19 cellular contexts compared by ENCODE assay signal in the genomic region with DNA sequence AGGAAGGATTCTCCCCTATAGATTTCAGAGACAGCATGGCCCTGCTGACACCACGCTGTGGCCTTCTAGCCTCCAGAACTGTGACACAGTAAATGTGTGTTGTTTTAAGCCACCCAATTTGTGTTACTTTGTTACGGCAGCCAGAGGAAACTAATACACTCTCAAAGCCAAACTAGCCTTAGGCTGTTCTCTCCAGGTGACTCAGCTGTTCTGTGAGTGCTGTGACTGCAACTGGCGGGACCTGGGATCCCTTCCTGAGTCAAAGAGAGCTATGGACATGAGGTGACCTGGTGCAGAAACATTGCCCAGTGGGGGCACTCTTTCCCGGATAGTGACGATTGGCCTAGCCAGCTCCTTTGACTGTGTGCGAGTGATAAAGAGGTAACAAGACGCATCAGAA. TPM values are rescaled to one million over a fixed set of nuclear protein-coding genes. Genes with fewer than 3 reads are reported as not detected.
DNase-seq lines count a peak whose midpoint lies in the region; ATAC-seq, FAIRE-seq and TF ChIP-seq lines count a peak whose summit lies in the region.
"Had no signal": no experiment of that assay in that cellular context is flagged by ENCODE, and none has a peak within 500 bp of the region (broad histone marks: within the 10 kb centered on the region; RNA-seq: fewer than 3 reads in every experiment).

No MANE protein-coding gene starts in this region.

- no peak overlapping the region for H3K4me3 ChIP-seq in bronchial epithelial cell (ENCODE audit: low read depth, low read length)
- H3K4me3 ChIP-seq: BLaER1, SJCRH30 had no signal

- FAIRE-seq in bronchial epithelial cell (lab: Jason Lieb, UNC) = no peak

- H3K36me3 ChIP-seq in bronchial epithelial cell (ENCODE audit: control insufficient read depth, insufficient read depth, low read length) = no peaks in the 10 kb centered on the region
- H3K36me3 ChIP-seq: BLaER1, SJCRH30 had no signal

- no peak for TF ChIP-seq CTCF in bronchial epithelial cell (IDR thresholded peaks at IDR 0.05; ENCODE audit: insufficient read depth, low read length, severe bottlenecking)

- H3K27me3 ChIP-seq in bronchial epithelial cell (ENCODE audit: control insufficient read depth, insufficient read depth, low read length) = no peaks in the 10 kb centered on the region
- H3K27me3 ChIP-seq: BLaER1, SJCRH30 had no signal

- DNase-seq in ELR (ENCODE audit: low read depth) = peak; percentile 50
- peak; percentile 50 for DNase-seq in M059J (ENCODE audit: low read depth)
- DNase-seq in bronchial epithelial cell (ENCODE audit: low read depth) = peak; percentile 37
- DNase-seq in iPS-NIHi7 (ENCODE audit: extremely low spot score) = peak; percentile 41
- DNase-seq in NCI-H82 (lab: John Stamatoyannopoulos, UW) = no peak
- no peak for DNase-seq in NCI-H1105 treated with DMSO at 0.1 percent for 48 hours (lab: John Stamatoyannopoulos, UW)
- no peak for DNase-seq in NCI-H526 (lab: John Stamatoyannopoulos, UW)
- DNase-seq: DMS 273 treated with DMSO at 0.1 percent for 48 hours, EL, HFFc6, Karpas-422, NCI-H1417 treated with DMSO at 0.1 percent for 48 hours, NCI-H2029, NCI-H2171 treated with DMSO at 0.1 percent for 48 hours, RPMI8226, SJCRH30 had no signal

- no peak for ATAC-seq in GM18909 (IDR thresholded peaks at IDR 0.05; ENCODE audit: poor library complexity, unreplicated experiment)

RNA-seq across cellular contexts. Expression of a gene that starts 14.0 kb away (rescaled TPM):
- total RNA-seq in M059J (2014; rRNA removed; shearing (Covaris generic)) = not detected in 2 replicates
- not detected in 2 replicates for total RNA-seq in bronchial epithelial cell
- total RNA-seq: HFFc6, NCI-H460 had no signal

RNA-seq across cellular contexts. Expression of a gene that starts 43.8 kb away (rescaled TPM):
- total RNA-seq in M059J (2014; rRNA removed; shearing (Covaris generic)) = 5.9 and 14.2 TPM in 2 replicates
- total RNA-seq in bronchial epithelial cell = 52.9 and 79.9 TPM in 2 replicates

Comparison
In these comparisons a context has a peak if more than half of its experiments do, and no peak if none do; other contexts are left out.
1. DNase-seq: peak in ELR (single experiment), M059J (single experiment), bronchial epithelial cell (single experiment) and iPS-NIHi7 (single experiment); none in NCI-H82 (single experiment), NCI-H1105 treated with DMSO at 0.1 percent for 48 hours (single experiment) and NCI-H526 (0 of 2).